13 cellular contexts compared by ENCODE assay signal in the genomic region with DNA sequence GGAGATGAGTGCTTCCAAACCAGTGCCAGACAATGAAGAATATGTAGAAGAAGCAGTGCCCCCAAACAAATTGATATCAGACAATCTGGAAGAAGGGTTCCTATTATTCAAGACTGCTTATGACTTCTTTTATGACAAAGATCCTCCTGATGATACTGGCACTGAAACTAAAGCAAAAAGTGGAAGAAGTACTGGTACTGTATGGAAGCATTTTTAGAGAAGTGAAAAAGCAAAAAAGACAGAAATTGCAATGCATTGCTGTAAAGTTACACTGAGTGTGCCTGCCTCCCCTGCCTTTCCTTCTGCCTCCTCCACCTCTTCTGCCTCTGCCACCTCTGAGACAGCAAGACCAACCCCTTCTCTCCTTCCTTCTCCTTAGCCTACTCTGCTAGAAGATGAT.
DNase-seq lines count a peak whose midpoint lies in the region; ATAC-seq, FAIRE-seq and TF ChIP-seq lines count a peak whose summit lies in the region.
"Had no signal": no experiment of that assay in that cellular context is flagged by ENCODE, and none has a peak within 500 bp of the region (broad histone marks: within the 10 kb centered on the region; RNA-seq: fewer than 3 reads in every experiment).

No MANE protein-coding gene starts in this region.

- no peaks in the 10 kb centered on the region for H3K27me3 ChIP-seq in GM12878 (replicated peaks in 1 of 2; ENCODE audit: control insufficient read depth in 2 of 2, insufficient read depth in 2 of 2, low read length in 1 of 2)
- H3K27me3 ChIP-seq in effector memory CD4-positive, alpha-beta T cell (replicated peaks; ENCODE audit: control insufficient read depth, insufficient read depth, low read length, poor library complexity, severe bottlenecking): no peaks in the 10 kb centered on the region
- H3K27me3 ChIP-seq in aorta (ENCODE audit: control insufficient read depth in 1 of 2, insufficient read depth in 2 of 2, low read length in 1 of 2): no peaks in the 10 kb centered on the region
- no peaks in the 10 kb centered on the region for H3K27me3 ChIP-seq in left ventricle myocardium inferior (ENCODE audit: low read depth)
- H3K27me3 ChIP-seq: gastrocnemius medialis had no signal

- TF ChIP-seq RAD21 in GM12878 (IDR thresholded peaks at IDR 0.05; ENCODE audit: insufficient read depth, low read depth, low read length): no peak

- H3K36me3 ChIP-seq in GM12878 (ENCODE audit: control insufficient read depth in 2 of 2, insufficient read depth in 2 of 2, low read length in 1 of 2) (peaks cover 0 to 8% of the 10 kb centered on the region in 2 experiments; a peak in 2 of 4 replicates), aorta (ENCODE audit: control insufficient read depth in 1 of 2, insufficient read depth in 2 of 2, low read length in 1 of 2) (peaks cover 0 to 1% of the 10 kb centered on the region in 2 donors), left ventricle myocardium inferior (peaks cover 20% of the 10 kb centered on the region)
- H3K36me3 ChIP-seq in effector memory CD4-positive, alpha-beta T cell (ENCODE audit: control insufficient read depth, insufficient read depth, low read length): peaks cover 15% of the 10 kb centered on the region
- H3K36me3 ChIP-seq: gastrocnemius medialis had no signal

- peaks cover 40% of the 10 kb centered on the region for H3K4me1 ChIP-seq in GM12878 (ENCODE audit: control insufficient read depth, insufficient read depth, low read length)
- peaks cover 4% of the 10 kb centered on the region for H3K4me1 ChIP-seq in effector memory CD4-positive, alpha-beta T cell (ENCODE audit: control insufficient read depth, insufficient read depth, low read length, poor library complexity, severe bottlenecking)
- H3K4me1 ChIP-seq in aorta (ENCODE audit: control insufficient read depth in 1 of 2, insufficient read depth in 2 of 2, low read length in 2 of 2): no peaks in the 10 kb centered on the region
- H3K4me1 ChIP-seq in left ventricle myocardium inferior: peaks cover 36% of the 10 kb centered on the region

- H2AFZ ChIP-seq in GM12878 (ENCODE audit: control insufficient read depth, low read depth, low read length): no peak overlapping the region

- in situ Hi-C loops in GM12878 (cut with MboI): no loop called here

- CTCF ChIA-PET in GM12878 (lab: Yijun Ruan, JAX): interaction anchor here (1.2 kb wide), 1 partner anchor 13 kb away, joined by 4 read pairs; no protein-coding TSS in a partner anchor

- no TSS peak for BruUV-seq in GM12878 (replicated peaks; lab: Mats Ljungman, UMichigan)

- peak; percentile 33 to 61; a peak in 1 of 4 replicates for TF ChIP-seq EP300 in GM12878 (IDR thresholded peaks at IDR 0.05; ENCODE audit: borderline replicate concordance in 1 of 2, control insufficient read depth in 1 of 2, low read depth in 2 of 2, low read length in 2 of 2)

- H4K20me1 ChIP-seq in GM12878 (ENCODE audit: control insufficient read depth, insufficient read depth): no peaks in the 10 kb centered on the region

- DNase-seq in GM12878 (ENCODE audit: low read depth, low spot score) (no peak), aorta (no peak), NCI-H526 (lab: John Stamatoyannopoulos, UW) (no peak), left ventricle myocardium inferior (no peak)
- DNase-seq in effector memory CD4-positive, alpha-beta T cell: no peak
- DNase-seq: activated CD8-positive, alpha-beta T cell treated with anti-CD3 and anti-CD28 coated beads, Interleukin-2, amount 10 ng/mL, durations not matched to agents 7 days and 5 days; gastrocnemius medialis; GF-D8 had no signal

- H3K27ac ChIP-seq in GM12878 (ENCODE audit: control insufficient read depth, insufficient read depth): no peak overlapping the region
- H3K27ac ChIP-seq in effector memory CD4-positive, alpha-beta T cell (ENCODE audit: insufficient read depth, low read length, poor library complexity, severe bottlenecking): no peak overlapping the region
- H3K27ac ChIP-seq in aorta (ENCODE audit: low read depth in 1 of 2, low read length in 2 of 2): no peak overlapping the region
- no peak overlapping the region for H3K27ac ChIP-seq in left ventricle myocardium inferior (replicated peaks)
- H3K27ac ChIP-seq: C4-2B, gastrocnemius medialis had no signal

- TF ChIP-seq POLR2A in GM12878 (IDR thresholded peaks at IDR 0.05; ENCODE audit: low read depth, low read length): no peak

- H3K4me2 ChIP-seq in GM12878 (ENCODE audit: control insufficient read depth, insufficient read depth): no peak overlapping the region

- 0 out of 2 replicates have a peak, but pooled peaks cover 2% of the 10 kb centered on the region for H3K79me2 ChIP-seq in GM12878 (ENCODE audit: control insufficient read depth, insufficient read depth, low read length)

- SMC1A ChIA-PET in GM12878 (lab: Charles Lee; ENCODE audit: uncharacterized antibody, unreplicated experiment): interaction anchor here (0.6 to 2.3 kb wide), 6 partner anchors 13 to 168 kb away, joined by 3 to 10 read pairs (median 4); partner anchors contain the start of gene PLCL2

- no peak overlapping the region for H3K9ac ChIP-seq in GM12878 (ENCODE audit: control insufficient read depth, insufficient read depth, low read length)

- ATAC-seq in GM18519 (IDR thresholded peaks at IDR 0.05; ENCODE audit: low FRiP score, unreplicated experiment) (peak; percentile 63), GM21447 (IDR thresholded peaks at IDR 0.05; ENCODE audit: unreplicated experiment) (peak; percentile 60), HG03135 (IDR thresholded peaks at IDR 0.05; ENCODE audit: unreplicated experiment) (peak; percentile 55), GM12878 (peak; percentile 83), aorta (ENCODE audit: low FRiP score) (no peak)
- ATAC-seq: activated CD8-positive, alpha-beta T cell treated with anti-CD3 and anti-CD28 coated beads, Interleukin-2, amount 10 ng/mL, durations not matched to agents 7 days and 5 days; gastrocnemius medialis had no signal

- H3K4me3 ChIP-seq in GM12878 (no peak overlapping the region), aorta (ENCODE audit: low read length in 2 of 2) (no peak overlapping the region), left ventricle myocardium inferior (no peak overlapping the region)
- no peak overlapping the region for H3K4me3 ChIP-seq in effector memory CD4-positive, alpha-beta T cell (ENCODE audit: insufficient read depth, low read depth, low read length, poor library complexity, severe bottlenecking)
- H3K4me3 ChIP-seq: gastrocnemius medialis, skin epidermis had no signal

- POLR2A ChIA-PET in GM12878 (lab: Charles Lee): interaction anchor here (0.6 kb wide), 2 partner anchors 163 to 698 kb away, joined by 3 to 4 read pairs; no protein-coding TSS in a partner anchor

- H3K9me3 ChIP-seq in GM12878 (replicated peaks; ENCODE audit: control insufficient read depth, insufficient read depth, low read length) (peaks cover 10% of the 10 kb centered on the region; the same call in 2 of the 3 replicates), aorta (ENCODE audit: control insufficient read depth, low read length) (peaks cover 5% of the 10 kb centered on the region), left ventricle myocardium inferior (replicated peaks) (peaks cover 22% of the 10 kb centered on the region)
- H3K9me3 ChIP-seq in effector memory CD4-positive, alpha-beta T cell (ENCODE audit: control insufficient read depth, low read length): no peaks in the 10 kb centered on the region
- H3K9me3 ChIP-seq: gastrocnemius medialis had no signal

- RAD21 ChIA-PET in GM12878 (lab: Charles Lee; ENCODE audit: unreplicated experiment): interaction anchor here (0.9 to 1.5 kb wide), 2 partner anchors 13 to 99 kb away, joined by 3 to 4 read pairs; no protein-coding TSS in a partner anchor

- TF ChIP-seq CTCF in GM12878 (IDR thresholded peaks at IDR 0.05 in 2 of 3, conservative IDR thresholded peaks at IDR 0.05 in 1 of 3; ENCODE audit: control insufficient read depth in 2 of 3, extremely low read depth in 1 of 3, insufficient read depth in 1 of 3, low read depth in 3 of 3, low read length in 3 of 3) (no peak), left ventricle myocardium inferior (IDR thresholded peaks at IDR 0.05; ENCODE audit: borderline replicate concordance) (no peak)

- FAIRE-seq in GM12878 (lab: Jason Lieb, UNC): no peak

- intact Hi-C loops in GM12878 (cut with micrococcal nuclease; ENCODE audit: unreplicated experiment): loop anchor here (5.0 kb wide), 1 partner anchor 100 kb away; no protein-coding TSS in a partner anchor
- intact Hi-C loops in aorta (cut with DNase I): no loop called here
- intact Hi-C loops in left ventricle myocardium inferior (cut with micrococcal nuclease): no loop called here

TF ChIP-seq in GM12878, 131 proteins besides CTCF, POLR2A, EP300 and RAD21 (continues in another document):
- no peak for TF ChIP-seq ZBTB33 (IDR thresholded peaks at IDR 0.05)
- TF ChIP-seq KDM1A (IDR thresholded peaks at IDR 0.05; ENCODE audit: borderline replicate concordance): no peak
- TF ChIP-seq, protein P1, sequence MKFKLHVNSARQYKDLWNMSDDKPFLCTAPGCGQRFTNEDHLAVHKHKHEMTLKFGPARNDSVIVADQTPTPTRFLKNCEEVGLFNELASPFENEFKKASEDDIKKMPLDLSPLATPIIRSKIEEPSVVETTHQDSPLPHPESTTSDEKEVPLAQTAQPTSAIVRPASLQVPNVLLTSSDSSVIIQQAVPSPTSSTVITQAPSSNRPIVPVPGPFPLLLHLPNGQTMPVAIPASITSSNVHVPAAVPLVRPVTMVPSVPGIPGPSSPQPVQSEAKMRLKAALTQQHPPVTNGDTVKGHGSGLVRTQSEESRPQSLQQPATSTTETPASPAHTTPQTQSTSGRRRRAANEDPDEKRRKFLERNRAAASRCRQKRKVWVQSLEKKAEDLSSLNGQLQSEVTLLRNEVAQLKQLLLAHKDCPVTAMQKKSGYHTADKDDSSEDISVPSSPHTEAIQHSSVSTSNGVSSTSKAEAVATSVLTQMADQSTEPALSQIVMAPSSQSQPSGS (IDR thresholded peaks at IDR 0.05; ENCODE audit: low read length): peak; percentile 69; the same call in 1 of the 2 replicates
- TF ChIP-seq ZNF384 (IDR thresholded peaks at IDR 0.05; ENCODE audit: borderline replicate concordance, low read depth, low read length): peak; percentile 13; the same call in 1 of the 2 replicates
